Comparison of ENCODE assay signal across 8 cellular contexts in genomic region chr13:22061371-22061805, GRCh38.
DNase-seq lines count a peak whose midpoint lies in the region; ATAC-seq lines count a peak whose summit lies in the region.

No MANE protein-coding gene starts in this region.

- ATAC-seq in GM18868 (IDR thresholded peaks at IDR 0.05; ENCODE audit: unreplicated experiment) (peak; percentile 65), HG02970 (IDR thresholded peaks at IDR 0.05; ENCODE audit: low FRiP score, unreplicated experiment) (peak; percentile 49)

- H3K27me3 ChIP-seq in thymus (ENCODE audit: control insufficient read depth, insufficient read depth), result no peaks in the 10 kb centered on the region

- H3K4me1 ChIP-seq in thymus (ENCODE audit: control insufficient read depth, insufficient read depth, low read length), result no peaks in the 10 kb centered on the region

- H3K4me3 ChIP-seq in thymus (ENCODE audit: low read length), result no peak overlapping the region

- WGBS in thymus, result 86% methylated on average over 8 of the region's 8 CpGs

- no peaks in the 10 kb centered on the region for H3K36me3 ChIP-seq in thymus (ENCODE audit: control insufficient read depth, insufficient read depth)

- no peaks in the 10 kb centered on the region for H3K9me3 ChIP-seq in thymus (ENCODE audit: control insufficient read depth)

- DNase-seq in activated CD4-positive, alpha-beta T cell treated with anti-CD3 and anti-CD28 coated beads for 48 hours, result peak; percentile 61
- peak; percentile 21 for DNase-seq in kidney glomerular epithelial cell (lab: John Stamatoyannopoulos, UW)
- no peak for DNase-seq in SIG-M5 (lab: John Stamatoyannopoulos, UW)
- DNase-seq in HuH-7.5 (ENCODE audit: low spot score), result no peak
- DNase-seq in superior temporal gyrus (ENCODE audit: extremely low spot score), result no peak

- H3K27ac ChIP-seq in thymus (ENCODE audit: low read depth), result peak overlapping the region; percentile 58

Comparison
In these comparisons a context has a peak if more than half of its experiments do, and no peak if none do; other contexts are left out.
1. DNase-seq: peak in activated CD4-positive, alpha-beta T cell treated with anti-CD3 and anti-CD28 coated beads for 48 hours (single experiment) and kidney glomerular epithelial cell (single experiment); none in SIG-M5 (single experiment), HuH-7.5 (single experiment) and superior temporal gyrus (single experiment).